ENCODE assay signal across 12 cellular contexts in genomic region chr9:134316444-134317160, GRCh38. TPM values are rescaled to one million over a fixed set of nuclear protein-coding genes. Genes with fewer than 3 reads are reported as not detected.
DNase-seq lines count a peak whose midpoint lies in the region; ATAC-seq and TF ChIP-seq lines count a peak whose summit lies in the region.
"Had no signal": no experiment of that assay in that cellular context is flagged by ENCODE, and none has a peak within 500 bp of the region (broad histone marks: within the 10 kb centered on the region; RNA-seq: fewer than 3 reads in every experiment).

No MANE protein-coding gene starts in this region.

- POLR2A ChIA-PET in CD8-positive, alpha-beta T cell (lab: Charles Lee): no interaction called here
- POLR2A ChIA-PET in RWPE1 (lab: Yijun Ruan, JAX; ENCODE audit: low non-redundant PET): no interaction called here
- POLR2A ChIA-PET in naive thymus-derived CD4-positive, alpha-beta T cell (lab: Charles Lee): no interaction called here

- peak; percentile 42 for ATAC-seq in CD8-positive, alpha-beta T cell
- peak; percentile 50 for ATAC-seq in naive thymus-derived CD4-positive, alpha-beta T cell

- no peak for TF ChIP-seq CTCF in CD8-positive, alpha-beta T cell (IDR thresholded peaks at IDR 0.05)
- TF ChIP-seq CTCF in RWPE1 (conservative IDR thresholded peaks at IDR 0.05; ENCODE audit: low read depth): no peak
- TF ChIP-seq CTCF in fibroblast of mammary gland (conservative IDR thresholded peaks at IDR 0.05; ENCODE audit: control insufficient read depth, insufficient read depth, low read depth, low read length): no peak
- TF ChIP-seq CTCF in esophagus squamous epithelium (IDR thresholded peaks at IDR 0.05): no peak

- no peaks in the 10 kb centered on the region for H3K27me3 Mint-ChIP-seq in CD8-positive, alpha-beta T cell (ENCODE audit: low read depth)
- H3K27me3 Mint-ChIP-seq in naive thymus-derived CD4-positive, alpha-beta T cell: peaks cover 4 to 12% (median 10%) of the 10 kb centered on the region in 5 donors

- WGBS in esophagus squamous epithelium, 2 donors: 13 to 15% methylated on average over 8 to 13 of the region's 16 CpGs

- H3K4me3 Mint-ChIP-seq in CD8-positive, alpha-beta T cell: no peak overlapping the region
- H3K4me3 Mint-ChIP-seq in naive thymus-derived CD4-positive, alpha-beta T cell: no peak overlapping the region
- H3K4me3 Mint-ChIP-seq: activated CD4-positive, alpha-beta T cell treated with anti-CD3 and anti-CD28 coated beads, Interleukin-2, amount 10 ng/mL, durations not matched to agents 24 days and 14 days had no signal

- no peaks in the 10 kb centered on the region for H3K27me3 ChIP-seq in CD8-positive, alpha-beta T cell (ENCODE audit: insufficient read depth, low read length)
- H3K27me3 ChIP-seq in naive thymus-derived CD4-positive, alpha-beta T cell (ENCODE audit: control insufficient read depth in 2 of 2, insufficient read depth in 2 of 2, low read length in 2 of 2): no peaks in the 10 kb centered on the region
- peaks cover 0 to 4% (median 0%) of the 10 kb centered on the region in 4 donors for H3K27me3 ChIP-seq in esophagus squamous epithelium
- H3K27me3 ChIP-seq: uterus had no signal

- H3K4me1 ChIP-seq in CD8-positive, alpha-beta T cell (ENCODE audit: insufficient read depth, low read length): no peaks in the 10 kb centered on the region
- no peaks in the 10 kb centered on the region for H3K4me1 ChIP-seq in naive thymus-derived CD4-positive, alpha-beta T cell (ENCODE audit: control insufficient read depth in 2 of 2, insufficient read depth in 2 of 2, low read length in 2 of 2)
- peaks cover 6 to 19% (median 7%) of the 10 kb centered on the region in 3 donors for H3K4me1 ChIP-seq in esophagus squamous epithelium

- intact Hi-C loops in CD8-positive, alpha-beta T cell (cut with DNase I, micrococcal nuclease): no loop called here
- intact Hi-C loops in naive thymus-derived CD4-positive, alpha-beta T cell (cut with micrococcal nuclease): no loop called here
- intact Hi-C loops in esophagus squamous epithelium (cut with DNase I): no loop called here

- no peaks in the 10 kb centered on the region for H3K36me3 Mint-ChIP-seq in CD8-positive, alpha-beta T cell
- peaks cover 0 to 8% (median 0%) of the 10 kb centered on the region in 5 donors for H3K36me3 Mint-ChIP-seq in naive thymus-derived CD4-positive, alpha-beta T cell

- CTCF ChIA-PET in CD8-positive, alpha-beta T cell (lab: Charles Lee): no interaction called here
- CTCF ChIA-PET in RWPE1 (lab: Yijun Ruan, JAX): interaction anchor here (0.6 kb wide), 1 partner anchor 147 kb away, joined by 3 read pairs; no protein-coding TSS in a partner anchor
- CTCF ChIA-PET in naive thymus-derived CD4-positive, alpha-beta T cell (lab: Charles Lee): no interaction called here

- no peak for TF ChIP-seq POLR2A in esophagus squamous epithelium (IDR thresholded peaks at IDR 0.05)

- peak in 1 of 7 experiments; percentile 50 for DNase-seq in CD8-positive, alpha-beta T cell
- DNase-seq in RWPE1 (ENCODE audit: low spot score): no peak
- DNase-seq in fibroblast of mammary gland (ENCODE audit: low read depth): peak; percentile 57
- peak in 1 of 9 donors; percentile 39 for DNase-seq in naive thymus-derived CD4-positive, alpha-beta T cell
- DNase-seq in esophagus squamous epithelium (lab: John Stamatoyannopoulos, UW): no peak
- DNase-seq in DMS153 treated with DMSO at 0.1 percent for 48 hours (lab: John Stamatoyannopoulos, UW; ENCODE audit: unreplicated experiment): no peak
- no peak for DNase-seq in stimulated activated CD4-positive, alpha-beta T cell treated with anti-CD3 and anti-CD28 coated beads, Interleukin-2, amount 100 ng/mL, for 48 hours
- no peak for DNase-seq in NCI-H1048 (lab: John Stamatoyannopoulos, UW)
- DNase-seq: activated CD4-positive, alpha-beta T cell treated with anti-CD3 and anti-CD28 coated beads, Interleukin-2, amount 10 ng/mL, durations not matched to agents 24 days and 14 days; activated naive CD4-positive, alpha-beta T cell treated with Interleukin-2 at 50 U/mL for 16 hours; NCI-H524 treated with DMSO at 0.1 percent for 48 hours had no signal

- no peaks in the 10 kb centered on the region for H3K4me1 Mint-ChIP-seq in CD8-positive, alpha-beta T cell (ENCODE audit: low read depth)
- peaks cover 0 to 3% (median 0%) of the 10 kb centered on the region in 7 donors for H3K4me1 Mint-ChIP-seq in naive thymus-derived CD4-positive, alpha-beta T cell
- H3K4me1 Mint-ChIP-seq: activated CD4-positive, alpha-beta T cell treated with anti-CD3 and anti-CD28 coated beads, Interleukin-2, amount 10 ng/mL, durations not matched to agents 24 days and 14 days had no signal

- H3K9me3 Mint-ChIP-seq in CD8-positive, alpha-beta T cell: peaks cover 6% of the 10 kb centered on the region
- H3K9me3 Mint-ChIP-seq in naive thymus-derived CD4-positive, alpha-beta T cell: peaks cover 0 to 12% (median 2%) of the 10 kb centered on the region in 11 donors
- H3K9me3 Mint-ChIP-seq: activated CD4-positive, alpha-beta T cell treated with anti-CD3 and anti-CD28 coated beads, Interleukin-2, amount 10 ng/mL, durations not matched to agents 24 days and 14 days had no signal

- no peak overlapping the region for H3K4me3 ChIP-seq in CD8-positive, alpha-beta T cell (ENCODE audit: low read depth, low read length)
- no peak overlapping the region for H3K4me3 ChIP-seq in fibroblast of mammary gland (ENCODE audit: control insufficient read depth, low read depth, low read length)
- H3K4me3 ChIP-seq in naive thymus-derived CD4-positive, alpha-beta T cell (ENCODE audit: low read length): no peak overlapping the region
- H3K4me3 ChIP-seq in esophagus squamous epithelium: no peak overlapping the region
- H3K4me3 ChIP-seq: uterus had no signal

- H3K27ac Mint-ChIP-seq in CD8-positive, alpha-beta T cell: no peak overlapping the region
- H3K27ac Mint-ChIP-seq in naive thymus-derived CD4-positive, alpha-beta T cell: peak overlapping the region in 1 of 9 donors; percentile 24
- H3K27ac Mint-ChIP-seq: activated CD4-positive, alpha-beta T cell treated with anti-CD3 and anti-CD28 coated beads, Interleukin-2, amount 10 ng/mL, durations not matched to agents 24 days and 14 days had no signal

- H3K9me3 ChIP-seq in CD8-positive, alpha-beta T cell (ENCODE audit: low read length): no peaks in the 10 kb centered on the region
- no peaks in the 10 kb centered on the region for H3K9me3 ChIP-seq in naive thymus-derived CD4-positive, alpha-beta T cell (ENCODE audit: control insufficient read depth in 2 of 3, low read length in 3 of 3)
- no peaks in the 10 kb centered on the region for H3K9me3 ChIP-seq in esophagus squamous epithelium

- no peak overlapping the region for H3K27ac ChIP-seq in CD8-positive, alpha-beta T cell (ENCODE audit: low read depth, low read length)
- peak overlapping the region; percentile 11 for H3K27ac ChIP-seq in RWPE1
- no peak overlapping the region for H3K27ac ChIP-seq in naive thymus-derived CD4-positive, alpha-beta T cell (ENCODE audit: low read depth, low read length)
- no peak overlapping the region for H3K27ac ChIP-seq in esophagus squamous epithelium
- H3K27ac ChIP-seq: uterus had no signal

- H3K36me3 ChIP-seq in CD8-positive, alpha-beta T cell (ENCODE audit: insufficient read depth, low read length): no peaks in the 10 kb centered on the region
- no peaks in the 10 kb centered on the region for H3K36me3 ChIP-seq in naive thymus-derived CD4-positive, alpha-beta T cell (ENCODE audit: control insufficient read depth in 2 of 3, insufficient read depth in 3 of 3, low read length in 3 of 3)
- H3K36me3 ChIP-seq in esophagus squamous epithelium: no peaks in the 10 kb centered on the region
- H3K36me3 ChIP-seq: uterus had no signal

RNA-seq across cellular contexts. Expression of gene RXRA, which starts 9.7 kb away (rescaled TPM):
- total RNA-seq in CD8-positive, alpha-beta T cell: 10 to 100 TPM; 11.6 to 13.7 TPM
- 10 to 100 TPM in 2 of 5 experiments, 1 to 10 TPM in 3; 5.9 to 59.5 (median 8.6) TPM for total RNA-seq in naive thymus-derived CD4-positive, alpha-beta T cell
- polyA plus RNA-seq in naive thymus-derived CD4-positive, alpha-beta T cell: under 1 TPM; 0.31 TPM
- total RNA-seq in esophagus squamous epithelium: 10 to 100 TPM; 41.8 to 83.1 (median 50.4) TPM
